In the genomic region with DNA sequence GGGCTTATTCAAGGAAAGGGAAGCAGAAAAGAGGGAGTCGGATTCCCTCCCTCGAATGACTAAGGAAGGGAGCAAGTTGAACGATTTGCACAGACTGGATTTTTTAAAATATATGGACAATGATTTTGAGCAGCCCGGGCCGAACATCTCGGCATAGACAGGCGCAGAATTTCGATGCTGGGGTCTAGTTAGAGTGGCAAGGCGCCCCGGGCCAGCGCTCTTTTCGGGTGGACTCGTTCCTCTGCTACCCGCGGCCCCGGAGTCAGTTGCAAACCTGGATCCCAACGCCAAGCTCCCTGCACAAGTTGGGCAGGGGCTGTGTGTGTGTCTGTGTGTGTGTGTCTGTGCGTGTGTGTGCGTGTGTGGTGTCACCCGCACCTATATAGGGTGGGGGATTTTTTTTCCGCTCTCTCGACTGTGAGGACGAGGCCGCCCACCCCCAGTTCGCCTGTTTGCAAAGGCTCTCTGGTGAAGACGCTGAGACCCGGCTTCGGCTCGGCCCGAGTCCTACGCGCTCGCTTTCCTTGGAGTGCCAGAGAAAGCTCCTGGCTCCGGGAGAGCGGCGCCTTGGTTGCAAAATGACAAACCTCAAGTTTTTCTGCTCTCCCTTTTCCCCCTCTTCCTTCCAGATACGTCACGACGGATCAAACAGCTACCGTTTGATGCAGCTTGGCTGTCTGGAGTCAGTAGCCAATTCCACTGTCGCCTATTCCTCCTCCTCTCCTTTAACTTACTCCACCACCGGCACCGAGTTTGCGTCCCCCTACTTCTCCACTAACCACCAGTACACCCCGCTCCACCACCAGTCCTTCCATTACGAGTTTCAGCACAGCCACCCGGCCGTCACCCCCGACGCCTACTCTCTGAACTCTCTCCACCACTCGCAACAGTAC, we compare ENCODE assay signal across 21 cellular contexts. TPM values are rescaled to one million over a fixed set of nuclear protein-coding genes. Genes with fewer than 3 reads are reported as not detected.
DNase-seq lines count a peak whose midpoint lies in the region; ATAC-seq and TF ChIP-seq lines count a peak whose summit lies in the region.
"Had no signal": no experiment of that assay in that cellular context is flagged by ENCODE, and none has a peak within 500 bp of the region (broad histone marks: within the 10 kb centered on the region; RNA-seq: fewer than 3 reads in every experiment).

No MANE protein-coding gene starts in this region.

- no peak overlapping the region for H2BK15ac ChIP-seq in mesendoderm (replicated peaks; ENCODE audit: low read depth)

- H3K79me1 ChIP-seq in mesendoderm (ENCODE audit: low read length) = no peaks in the 10 kb centered on the region

- H3K56ac ChIP-seq in mesendoderm (ENCODE audit: low read length) = no peak overlapping the region

- H3K79me2 ChIP-seq in mesendoderm (ENCODE audit: control insufficient read depth, insufficient read depth, low read length) = no peaks in the 10 kb centered on the region

- H2BK120ac ChIP-seq in mesendoderm (ENCODE audit: low read depth, low read length) = no peak overlapping the region

- intact Hi-C loops in psoas muscle (cut with DNase I) = no loop called here

- TF ChIP-seq CTCF in psoas muscle (IDR thresholded peaks at IDR 0.05) = no peak

- no peak overlapping the region for H2BK5ac ChIP-seq in mesendoderm (ENCODE audit: low read length)

- H3K9ac ChIP-seq in mesendoderm (ENCODE audit: low read length) = no peak overlapping the region
- H3K9ac ChIP-seq: KMS-11 had no signal

- H3K27me3 ChIP-seq in H7 (ENCODE audit: control insufficient read depth, insufficient read depth, low read length) (peaks cover 100% of the 10 kb centered on the region), ectodermal cell (ENCODE audit: control insufficient read depth, insufficient read depth, low read length, poor library complexity, severe bottlenecking) (peaks cover 100% of the 10 kb centered on the region), mesendoderm (ENCODE audit: insufficient read depth, low read length, poor library complexity) (peaks cover 81% of the 10 kb centered on the region), psoas muscle (ENCODE audit: insufficient read depth in 3 of 3, low read length in 2 of 3) (peaks cover 16 to 64% (median 26%) of the 10 kb centered on the region in 3 donors)

- H3K27ac ChIP-seq in ectodermal cell (ENCODE audit: insufficient read depth, low read depth, low read length, poor library complexity, severe bottlenecking) (no peak overlapping the region), mesendoderm (ENCODE audit: low read depth, low read length) (no peak overlapping the region), psoas muscle (no peak overlapping the region)
- H3K27ac ChIP-seq: KMS-11 had no signal

- no peak overlapping the region for H4K5ac ChIP-seq in mesendoderm (ENCODE audit: low read length)

- peaks cover 30% of the 10 kb centered on the region for H3K4me1 ChIP-seq in ectodermal cell (ENCODE audit: control insufficient read depth, insufficient read depth, low read length)
- H3K4me1 ChIP-seq in mesendoderm (ENCODE audit: control insufficient read depth, low read depth, low read length) = no peaks in the 10 kb centered on the region
- H3K4me1 ChIP-seq in psoas muscle = no peaks in the 10 kb centered on the region
- H3K4me1 ChIP-seq: Caco-2 had no signal

- 1% methylated on average over 51 of the region's 51 CpGs for WGBS in ectodermal cell, 2 experiments
- WGBS in mesendoderm (ENCODE audit: extremely low coverage, insufficient coverage, low lambda C conversion rate) = no CpG with 5 or more reads among the region's 51 CpGs
- 1% methylated on average over 51 of the region's 51 CpGs for WGBS in psoas muscle, 3 donors

- H3K4ac ChIP-seq in mesendoderm (ENCODE audit: low read depth, low read length) = no peak overlapping the region

- H3K9me3 ChIP-seq in ectodermal cell (ENCODE audit: control insufficient read depth, low read length) (no peaks in the 10 kb centered on the region), psoas muscle (no peaks in the 10 kb centered on the region)
- H3K9me3 ChIP-seq: Caco-2 had no signal

- H3K36me3 ChIP-seq in H7 (replicated peaks; ENCODE audit: control insufficient read depth, insufficient read depth, low read length) (no peaks in the 10 kb centered on the region), ectodermal cell (ENCODE audit: control insufficient read depth, insufficient read depth, low read length) (no peaks in the 10 kb centered on the region), mesendoderm (ENCODE audit: control insufficient read depth, insufficient read depth, low read length) (no peaks in the 10 kb centered on the region), psoas muscle (ENCODE audit: insufficient read depth in 1 of 2, low read depth in 1 of 2) (no peaks in the 10 kb centered on the region)

- no peak overlapping the region for H4K8ac ChIP-seq in mesendoderm (ENCODE audit: low read depth, low read length)

- peak overlapping the region; percentile 30 for H3K4me2 ChIP-seq in mesendoderm (ENCODE audit: low read length)
- H3K4me2 ChIP-seq: KMS-11 had no signal

- ATAC-seq in psoas muscle = no peak
- ATAC-seq: HCT116 had no signal

- no peak overlapping the region for H2AK5ac ChIP-seq in mesendoderm (ENCODE audit: low read length)

- DNase-seq in DMS53 treated with DMSO at 0.1 percent for 48 hours (lab: John Stamatoyannopoulos, UW; ENCODE audit: unreplicated experiment) = peak; percentile 36
- peak; percentile 76 for DNase-seq in H7
- peak; percentile 74 for DNase-seq in mesendoderm
- DNase-seq in psoas muscle = no peak
- no peak for DNase-seq in NCI-H187 (lab: John Stamatoyannopoulos, UW)
- no peak for DNase-seq in NCI-H2171 treated with DMSO at 0.1 percent for 48 hours (lab: John Stamatoyannopoulos, UW)
- DNase-seq: activated CD4-positive, alpha-beta T cell treated with anti-CD3 and anti-CD28 coated beads, Interleukin-2, amount 50 U/mL, for 1 hour; activated naive CD4-positive, alpha-beta T cell treated with anti-CD3 and anti-CD28 coated beads for 36 hours; activated T-cell treated with anti-CD3 and anti-CD28 coated beads for 4 hours; Caco-2; NCI-H1048; NCI-H2081 treated with DMSO at 0.1 percent for 48 hours; NCI-H526 treated with DMSO at 0.1 percent for 48 hours; stimulated activated CD4-positive, alpha-beta T cell treated with anti-CD3 and anti-CD28 coated beads, Interleukin-4, amount 100 ng/mL, for 1 hour had no signal

- H3K18ac ChIP-seq in mesendoderm (ENCODE audit: low read length) = no peak overlapping the region

- H3K4me3 ChIP-seq in H7 (ENCODE audit: insufficient read depth, low read depth, low read length) (peak overlapping the region; percentile 33), ectodermal cell (ENCODE audit: insufficient read depth, low read depth, low read length) (peak overlapping the region; percentile 13), mesendoderm (ENCODE audit: low read length) (peak overlapping the region; percentile 22), psoas muscle (no peak overlapping the region)

- no peak overlapping the region for H3K23ac ChIP-seq in mesendoderm (ENCODE audit: low read length)

RNA-seq across cellular contexts. Expression of gene TFAP2D, which starts 1.4 kb away (rescaled TPM):
- total RNA-seq in H7 (2014; rRNA removed; shearing (Covaris generic)) = not detected in 2 replicates
- polyA plus RNA-seq in ectodermal cell (2013, experiment 1 of 4) = not detected
- polyA plus RNA-seq in ectodermal cell (2013, experiment 2 of 4) = not detected
- not detected for polyA plus RNA-seq in ectodermal cell (2013, experiment 3 of 4)
- polyA plus RNA-seq in ectodermal cell (2013, experiment 4 of 4) = not detected
- 0.06 TPM for polyA plus RNA-seq in mesendoderm (2013, experiment 1 of 2)
- 0.08 TPM for polyA plus RNA-seq in mesendoderm (2013, experiment 2 of 2)
- not detected for total RNA-seq in psoas muscle
- polyA plus RNA-seq in psoas muscle = not detected
- total RNA-seq: activated naive CD4-positive, alpha-beta T cell treated with anti-CD3 and anti-CD28 coated beads for 36 hours; Caco-2; lower leg skin; osteocyte; SK-MEL-5; skeletal muscle tissue had no signal

Comparison
In these comparisons a context has a peak if more than half of its experiments do, and no peak if none do; other contexts are left out.
1. DNase-seq: peak in DMS53 treated with DMSO at 0.1 percent for 48 hours (single experiment), H7 (single experiment) and mesendoderm (single experiment); none in psoas muscle (0 of 2), NCI-H187 (0 of 2) and NCI-H2171 treated with DMSO at 0.1 percent for 48 hours (single experiment).